1 cellular context compared by ENCODE assay signal in the genomic region with DNA sequence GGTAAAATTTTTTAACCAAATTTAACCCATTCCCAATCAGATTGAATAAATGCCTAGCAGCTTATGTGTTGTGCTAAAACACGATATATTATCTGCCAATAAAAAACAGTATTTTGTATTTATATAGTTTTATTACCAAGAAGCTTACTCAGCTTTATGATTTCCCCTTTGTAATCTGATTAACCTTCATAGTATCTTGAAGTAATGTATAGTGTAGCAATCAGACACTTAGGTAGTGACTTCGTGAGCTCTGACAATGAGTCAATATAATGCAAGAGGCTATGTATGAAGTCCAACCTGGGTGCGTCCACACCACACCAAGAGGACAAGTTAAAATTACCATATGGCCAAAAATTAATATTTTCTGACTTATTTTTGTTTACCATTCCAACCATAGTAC.
TF ChIP-seq lines count a peak whose summit lies in the region.

No MANE protein-coding gene starts in this region.

TF ChIP-seq in HCT116, 20 proteins besides CTCF, POLR2A, EP300 and RAD21:
- TF ChIP-seq FOSL1 (IDR thresholded peaks at IDR 0.05; ENCODE audit: low read depth) (no peak), CEBPB (IDR thresholded peaks at IDR 0.05; ENCODE audit: low read depth) (no peak)
